Comparison of ENCODE assay signal across 25 cellular contexts in the genomic region with DNA sequence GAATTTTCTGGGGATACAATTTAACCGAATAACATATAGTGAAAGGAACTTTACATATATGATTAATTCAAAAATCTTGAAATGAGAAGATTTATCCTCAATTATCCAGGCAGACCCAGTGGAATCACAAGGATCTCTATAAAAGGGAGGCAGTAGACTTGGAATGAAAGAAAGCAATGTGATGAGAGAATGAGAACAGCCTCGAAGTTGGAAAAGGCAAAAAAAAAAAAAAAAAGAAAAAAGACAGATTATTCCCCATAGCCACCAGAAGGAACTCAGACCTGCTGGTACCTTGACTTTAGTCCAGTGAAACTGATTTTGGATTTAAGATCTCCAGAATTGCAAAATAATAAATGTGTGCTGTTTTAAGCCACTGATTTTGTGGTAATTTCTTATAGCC.
"Had no signal": no experiment of that assay in that cellular context is flagged by ENCODE, and none has a peak within 500 bp of the region (broad histone marks: within the 10 kb centered on the region; RNA-seq: fewer than 3 reads in every experiment).

No MANE protein-coding gene starts in this region.

- DNase-seq: activated CD4-positive, alpha-beta T cell treated with anti-CD3 and anti-CD28 coated beads for 4 hours; activated CD4-positive, alpha-beta T cell treated with anti-CD3 and anti-CD28 coated beads, Interleukin-2, amount 50 U/mL, for 4 hours; activated naive CD4-positive, alpha-beta T cell; activated T-cell treated with anti-CD3 and anti-CD28 coated beads for 4 hours; activated T-cell treated with anti-CD3 and anti-CD28 coated beads, Interleukin-2, amount 50 U/mL, for 72 hours; anterior cingulate cortex; cerebellar nuclear complex; colonic mucosa; effector CD8-positive, alpha-beta T cell; heart left ventricle; left lung; mucosa of descending colon; nephron progenitor cell; ovary; retina; stimulated activated CD4-positive, alpha-beta T cell treated with anti-CD3 and anti-CD28 coated beads, Interleukin-15, amount 100 ng/mL, for 24 hours; stimulated activated CD4-positive, alpha-beta T cell treated with anti-CD3 and anti-CD28 coated beads, Interleukin-2, amount 100 ng/mL, for 24 hours; stimulated activated naive B cell treated with anti-CD40 and anti-IgM and Interleukin-4, amounts not matched to agents 10 μg/mL and 1 μg/mL and 100 μg/mL, for 72 hours; stomach; T-helper 1 cell; upper lobe of left lung had no signal

- ATAC-seq: activated T-cell treated with anti-CD3 and anti-CD28 coated beads, Interleukin-2, amount 50 U/mL, for 72 hours; left lung; mucosa of descending colon; stimulated activated naive B cell treated with anti-CD40 and anti-IgM and Interleukin-4, amounts not matched to agents 10 μg/mL and 1 μg/mL and 100 μg/mL, for 72 hours had no signal

- H3K36me3 ChIP-seq: colonic mucosa, heart left ventricle, left lung, neutrophil, ovary, stomach, thoracic aorta, upper lobe of left lung had no signal

- H3K9me3 ChIP-seq: colonic mucosa, heart left ventricle, left lung, mucosa of descending colon, neutrophil, ovary, stomach, thoracic aorta, upper lobe of left lung had no signal

- H3K4me3 ChIP-seq: colonic mucosa, heart left ventricle, left lung, mucosa of descending colon, ovary, stomach, thoracic aorta, upper lobe of left lung had no signal

- H3K27ac ChIP-seq: colonic mucosa, epithelial cell of prostate, left lung, neutrophil, ovary, thoracic aorta, upper lobe of left lung, VCaP had no signal

- H3K4me1 ChIP-seq: colonic mucosa, left lung, upper lobe of left lung had no signal

- H3K27me3 ChIP-seq: colonic mucosa, heart left ventricle, left lung, neutrophil, ovary, stomach, upper lobe of left lung had no signal
